ENCODE assay signal across 19 cellular contexts in the genomic region with DNA sequence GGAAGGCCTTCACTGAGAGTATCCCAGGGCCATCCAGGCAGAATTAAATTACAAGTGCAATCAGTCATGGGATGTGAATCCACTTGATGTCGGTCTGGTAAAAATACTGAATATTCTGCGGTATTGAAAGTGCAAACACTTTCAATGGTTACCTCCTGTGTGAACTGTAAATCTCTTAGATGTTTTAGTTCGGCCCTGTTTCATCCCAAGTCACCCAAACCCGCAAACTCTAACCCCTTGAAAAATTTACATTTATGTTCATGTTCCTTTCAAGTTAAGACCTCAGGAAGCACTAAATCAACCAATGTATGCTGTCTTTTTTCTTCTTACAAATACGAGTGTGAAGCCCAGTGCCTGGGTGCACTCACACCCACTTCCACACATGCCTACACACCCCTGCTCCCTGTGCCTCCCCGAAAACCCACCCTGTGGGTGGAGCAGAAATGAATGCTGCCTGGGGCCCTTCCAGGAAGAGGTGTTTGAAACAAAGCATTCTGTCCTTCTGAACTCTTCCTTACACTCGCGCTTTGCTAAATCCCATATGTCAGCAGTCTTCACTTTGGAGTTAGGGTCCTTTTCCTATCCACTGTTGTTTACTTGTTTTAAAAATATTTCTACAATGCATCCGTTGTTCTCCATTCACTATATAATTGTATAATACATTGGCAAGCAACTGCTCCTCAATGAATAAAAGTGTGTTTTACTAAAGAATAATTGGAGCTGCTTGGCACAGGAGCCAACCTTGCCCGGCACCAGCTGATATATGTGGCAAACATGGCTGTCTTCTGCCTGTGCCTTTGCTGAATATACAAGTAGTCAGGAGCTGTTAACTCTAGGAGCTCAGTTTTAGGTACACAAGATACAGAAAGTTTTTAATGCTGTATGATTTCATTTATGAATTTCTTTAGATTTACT.
A peak's percentile ranks its signal among the peaks of the same experiment; 100 is the strongest.
DNase-seq lines count a peak whose midpoint lies in the region; ATAC-seq and TF ChIP-seq lines count a peak whose summit lies in the region.
"Had no signal": no experiment of that assay in that cellular context is flagged by ENCODE, and none has a peak within 500 bp of the region (broad histone marks: within the 10 kb centered on the region; RNA-seq: fewer than 3 reads in every experiment).

No MANE protein-coding gene starts in this region.

- TF ChIP-seq CTCF in glutamatergic neuron (IDR thresholded peaks at IDR 0.05; ENCODE audit: partially characterized antibody, unreplicated experiment) (no peak), type B pancreatic cell (conservative IDR thresholded peaks at IDR 0.05) (no peak), hepatocyte (IDR thresholded peaks at IDR 0.05; ENCODE audit: poor library complexity) (no peak)

- H3K27me3 ChIP-seq in hepatocyte: no peaks in the 10 kb centered on the region
- H3K27me3 ChIP-seq: adrenal gland, neutrophil had no signal

- no peak for DNase-seq in activated naive CD4-positive, alpha-beta T cell treated with anti-CD3 and anti-CD28 coated beads for 36 hours
- no peak for DNase-seq in activated naive CD4-positive, alpha-beta T cell (lab: John Stamatoyannopoulos, UW)
- no peak for DNase-seq in glutamatergic neuron
- DNase-seq in type B pancreatic cell (ENCODE audit: extremely low spot score, unreplicated experiment): no peak
- no peak for DNase-seq in hepatocyte (ENCODE audit: low spot score)
- no peak for DNase-seq in NCI-H524 treated with DMSO at 0.1 percent for 48 hours (lab: John Stamatoyannopoulos, UW)
- no peak for DNase-seq in putamen (ENCODE audit: low spot score)
- DNase-seq: activated B cell treated with CpG ODN at 0.5 μM for 24 hours, adrenal gland, EL, foreskin melanocyte, HCEC 1CT, left colon, NCI-H1048, NCI-H774, SHP77, small intestine had no signal

- WGBS in hepatocyte (ENCODE audit: low lambda C conversion rate, missing lambda C conversion rate): 86% methylated on average over 10 of the region's 10 CpGs

- no peaks in the 10 kb centered on the region for H3K9me3 Mint-ChIP-seq in activated naive CD4-positive, alpha-beta T cell treated with anti-CD3 and anti-CD28 coated beads for 36 hours
- H3K9me3 Mint-ChIP-seq in activated T-helper 17 cell treated with anti-CD3 and anti-CD28 coated beads, Interleukin-2, amount 50 U/mL, for 72 hours: no peaks in the 10 kb centered on the region
- H3K9me3 Mint-ChIP-seq in glutamatergic neuron (ENCODE audit: unreplicated experiment) (peaks cover 16% of the 10 kb centered on the region), type B pancreatic cell (no peaks in the 10 kb centered on the region)
- H3K9me3 Mint-ChIP-seq: activated B cell treated with CpG ODN at 0.5 μM for 24 hours had no signal

- peaks cover 3% of the 10 kb centered on the region for H3K4me1 ChIP-seq in hepatocyte (ENCODE audit: insufficient read depth)
- H3K4me1 ChIP-seq: adrenal gland had no signal

- peaks cover 27% of the 10 kb centered on the region for H3K36me3 Mint-ChIP-seq in activated naive CD4-positive, alpha-beta T cell treated with anti-CD3 and anti-CD28 coated beads for 36 hours (ENCODE audit: low read depth)
- H3K36me3 Mint-ChIP-seq in activated T-helper 17 cell treated with anti-CD3 and anti-CD28 coated beads, Interleukin-2, amount 50 U/mL, for 72 hours (ENCODE audit: low read depth): peaks cover 94% of the 10 kb centered on the region
- H3K36me3 Mint-ChIP-seq in glutamatergic neuron (ENCODE audit: unreplicated experiment) (no peaks in the 10 kb centered on the region), type B pancreatic cell (peaks cover 24% of the 10 kb centered on the region)

- intact Hi-C loops in activated naive CD4-positive, alpha-beta T cell treated with anti-CD3 and anti-CD28 coated beads for 36 hours (cut with micrococcal nuclease): loop anchor here (1.0 to 2.0 kb wide), 4 partner anchors 16 to 163 kb away; no protein-coding TSS in a partner anchor

- CTCF ChIA-PET in activated naive CD4-positive, alpha-beta T cell treated with anti-CD3 and anti-CD28 coated beads for 36 hours (lab: Charles Lee): interaction anchor here (0.6 to 2.2 kb wide), 5 partner anchors 14 to 232 kb away, joined by 3 to 15 read pairs (median 5); no protein-coding TSS in a partner anchor

- H3K27ac Mint-ChIP-seq in activated naive CD4-positive, alpha-beta T cell treated with anti-CD3 and anti-CD28 coated beads for 36 hours: peak overlapping the region; percentile 93
- peak overlapping the region; percentile 96 for H3K27ac Mint-ChIP-seq in activated T-helper 17 cell treated with anti-CD3 and anti-CD28 coated beads, Interleukin-2, amount 50 U/mL, for 72 hours
- H3K27ac Mint-ChIP-seq in glutamatergic neuron (ENCODE audit: unreplicated experiment): peak overlapping the region; percentile 82
- H3K27ac Mint-ChIP-seq in type B pancreatic cell: peak overlapping the region; percentile 74
- H3K27ac Mint-ChIP-seq: activated B cell treated with CpG ODN at 0.5 μM for 24 hours had no signal

- peaks cover 5% of the 10 kb centered on the region for H3K79me2 ChIP-seq in hepatocyte

- H3K4me1 Mint-ChIP-seq in activated naive CD4-positive, alpha-beta T cell treated with anti-CD3 and anti-CD28 coated beads for 36 hours (ENCODE audit: low read depth): peaks cover 87% of the 10 kb centered on the region
- H3K4me1 Mint-ChIP-seq in activated T-helper 17 cell treated with anti-CD3 and anti-CD28 coated beads, Interleukin-2, amount 50 U/mL, for 72 hours: peaks cover 71% of the 10 kb centered on the region
- H3K4me1 Mint-ChIP-seq in glutamatergic neuron (ENCODE audit: low read depth, unreplicated experiment) (peaks cover 74% of the 10 kb centered on the region), type B pancreatic cell (ENCODE audit: unreplicated experiment) (peaks cover 48% of the 10 kb centered on the region)

- H2AFZ ChIP-seq in hepatocyte: no peak overlapping the region

- no peak overlapping the region for H3K4me3 ChIP-seq in hepatocyte
- H3K4me3 ChIP-seq: adrenal gland had no signal

- H3K4me3 Mint-ChIP-seq in activated naive CD4-positive, alpha-beta T cell treated with anti-CD3 and anti-CD28 coated beads for 36 hours: peak overlapping the region; percentile 44
- peak overlapping the region; percentile 74 for H3K4me3 Mint-ChIP-seq in activated T-helper 17 cell treated with anti-CD3 and anti-CD28 coated beads, Interleukin-2, amount 50 U/mL, for 72 hours
- H3K4me3 Mint-ChIP-seq in glutamatergic neuron (ENCODE audit: unreplicated experiment) (peak overlapping the region; percentile 6), type B pancreatic cell (peak overlapping the region; percentile 19)
- H3K4me3 Mint-ChIP-seq: activated B cell treated with CpG ODN at 0.5 μM for 24 hours had no signal

- H3K9me2 ChIP-seq in hepatocyte (replicated peaks; ENCODE audit: insufficient read depth): no peaks in the 10 kb centered on the region

- no peak overlapping the region for H3K4me2 ChIP-seq in hepatocyte

- peak; percentile 15 for ATAC-seq in activated T-helper 17 cell treated with anti-CD3 and anti-CD28 coated beads, Interleukin-2, amount 50 U/mL, for 72 hours (replicated peaks)
- ATAC-seq: left colon had no signal

- H4K20me1 ChIP-seq in hepatocyte (ENCODE audit: insufficient read depth, poor library complexity, severe bottlenecking): no peaks in the 10 kb centered on the region

- no peak overlapping the region for H3K27ac ChIP-seq in hepatocyte
- H3K27ac ChIP-seq: adrenal gland, neutrophil had no signal

- H3K36me3 ChIP-seq in hepatocyte (replicated peaks; ENCODE audit: insufficient read depth, low read depth): no peaks in the 10 kb centered on the region
- H3K36me3 ChIP-seq: adrenal gland, neutrophil had no signal

- no peaks in the 10 kb centered on the region for H3K9me3 ChIP-seq in hepatocyte (ENCODE audit: low read depth)
- H3K9me3 ChIP-seq: adrenal gland, neutrophil had no signal

- no peaks in the 10 kb centered on the region for H3K27me3 Mint-ChIP-seq in activated naive CD4-positive, alpha-beta T cell treated with anti-CD3 and anti-CD28 coated beads for 36 hours (ENCODE audit: low read depth)
- H3K27me3 Mint-ChIP-seq in activated T-helper 17 cell treated with anti-CD3 and anti-CD28 coated beads, Interleukin-2, amount 50 U/mL, for 72 hours: no peaks in the 10 kb centered on the region
- H3K27me3 Mint-ChIP-seq in glutamatergic neuron (ENCODE audit: unreplicated experiment): peaks cover 7% of the 10 kb centered on the region
- no peaks in the 10 kb centered on the region for H3K27me3 Mint-ChIP-seq in type B pancreatic cell
- H3K27me3 Mint-ChIP-seq: activated B cell treated with CpG ODN at 0.5 μM for 24 hours had no signal

Comparison
In these comparisons a context has a peak if more than half of its experiments do, and no peak if none do; other contexts are left out.
1. H3K4me3 Mint-ChIP-seq: peak in every context shown above with its lines; median percentile 74 in activated T-helper 17 cell treated with anti-CD3 and anti-CD28 coated beads, Interleukin-2, amount 50 U/mL, for 72 hours; 44 in activated naive CD4-positive, alpha-beta T cell treated with anti-CD3 and anti-CD28 coated beads for 36 hours; 19 in type B pancreatic cell; 6 in glutamatergic neuron.